25 cellular contexts compared by ENCODE assay signal in the genomic region with DNA sequence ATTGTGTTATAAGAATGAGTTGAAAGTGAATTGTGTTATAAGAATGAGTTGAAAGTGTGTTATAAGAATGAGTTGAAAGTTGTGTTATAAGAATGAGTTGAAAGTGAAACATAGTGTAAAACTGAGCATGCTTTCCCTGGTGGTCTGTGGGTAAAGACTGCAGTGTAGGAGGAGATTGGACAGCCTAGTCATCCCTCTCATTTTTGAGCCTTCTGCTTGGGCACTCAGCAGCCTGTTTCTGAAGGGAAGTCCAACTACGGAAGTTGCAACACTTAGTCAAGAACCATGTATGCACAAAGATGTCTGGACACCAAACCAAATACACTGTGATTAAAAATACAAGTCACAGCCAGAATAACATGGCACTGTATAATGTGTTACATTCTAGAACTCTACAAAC.
DNase-seq lines count a peak whose midpoint lies in the region; ATAC-seq and TF ChIP-seq lines count a peak whose summit lies in the region.
"Had no signal": no experiment of that assay in that cellular context is flagged by ENCODE, and none has a peak within 500 bp of the region (broad histone marks: within the 10 kb centered on the region; RNA-seq: fewer than 3 reads in every experiment).

No MANE protein-coding gene starts in this region.

- H4K20me1 ChIP-seq in Loucy (ENCODE audit: insufficient read depth, low read length, poor library complexity, severe bottlenecking) = no peaks in the 10 kb centered on the region

- H3K9me3 ChIP-seq in Loucy (ENCODE audit: insufficient read depth, low read depth, low read length) = no peaks in the 10 kb centered on the region
- H3K9me3 ChIP-seq: breast epithelium, heart right ventricle, lower lobe of right lung had no signal

- no peak overlapping the region for H3K9ac ChIP-seq in Loucy (ENCODE audit: low read depth, low read length, poor library complexity, severe bottlenecking)

- no peaks in the 10 kb centered on the region for H3K9me2 ChIP-seq in Loucy (replicated peaks; ENCODE audit: low read depth, low read length)

- H3K4me3 ChIP-seq in Loucy (ENCODE audit: low read length, poor library complexity, severe bottlenecking) = peak overlapping the region; percentile 16
- H3K4me3 ChIP-seq: breast epithelium, heart right ventricle, lower lobe of right lung had no signal

- peaks cover 6% of the 10 kb centered on the region for H3K4me1 ChIP-seq in Loucy (ENCODE audit: insufficient read depth, low read length, poor library complexity, severe bottlenecking)
- H3K4me1 ChIP-seq: breast epithelium, lower lobe of right lung had no signal

- no peaks in the 10 kb centered on the region for H3K79me2 ChIP-seq in Loucy (ENCODE audit: insufficient read depth, low read length)

- H3F3A ChIP-seq in Loucy (ENCODE audit: low read depth) = no peaks in the 10 kb centered on the region

- H3K36me3 ChIP-seq in Loucy (ENCODE audit: insufficient read depth, low read length) = no peaks in the 10 kb centered on the region
- H3K36me3 ChIP-seq: breast epithelium, heart right ventricle, lower lobe of right lung had no signal

- TF ChIP-seq CTCF in Loucy (conservative IDR thresholded peaks at IDR 0.05; ENCODE audit: low read length) = no peak

- H3K4me2 ChIP-seq in Loucy (ENCODE audit: low read depth, low read length, poor library complexity, severe bottlenecking) = peak overlapping the region; percentile 19

- H2AFZ ChIP-seq in Loucy (ENCODE audit: low read length) = peak overlapping the region; percentile 68; the same call in 1 of the 2 replicates

- no peaks in the 10 kb centered on the region for H3K27me3 ChIP-seq in Loucy (ENCODE audit: insufficient read depth, low read length, poor library complexity, severe bottlenecking)
- H3K27me3 ChIP-seq: breast epithelium, heart right ventricle had no signal

- DNase-seq in NOMO-1 treated with DMSO at 0.1 percent for 48 hours (lab: John Stamatoyannopoulos, UW; ENCODE audit: unreplicated experiment) = peak; percentile 15
- DNase-seq in NOMO-1 (lab: John Stamatoyannopoulos, UW; ENCODE audit: unreplicated experiment in 2 of 2) = no peak
- no peak for DNase-seq in GM03348 (ENCODE audit: low spot score)
- no peak for DNase-seq in effector CD8-positive, alpha-beta T cell (lab: John Stamatoyannopoulos, UW)
- DNase-seq: 8988T; activated CD8-positive, alpha-beta T cell treated with anti-CD3 and anti-CD28 coated beads for 36 hours; amygdala; CD4-positive, alpha-beta T cell; effector CD4-positive, alpha-beta T cell; EL; erythroblast; heart right ventricle; KG1; kidney glomerular epithelial cell; lower lobe of right lung; natural killer cell; NCI-H510A; Right ventricle myocardium superior; stimulated activated naive B cell treated with anti-CD40 and anti-IgM and Interleukin-4, amounts not matched to agents 10 μg/mL and 1 μg/mL and 100 μg/mL, for 72 hours had no signal

- ATAC-seq in HG02885 (IDR thresholded peaks at IDR 0.05; ENCODE audit: poor library complexity, unreplicated experiment) (peak; percentile 66), HG03354 (IDR thresholded peaks at IDR 0.05; ENCODE audit: poor library complexity, severe bottlenecking, unreplicated experiment) (no peak), HG03139 (IDR thresholded peaks at IDR 0.05; ENCODE audit: unreplicated experiment) (no peak)
- ATAC-seq: activated CD8-positive, alpha-beta T cell treated with anti-CD3 and anti-CD28 coated beads for 36 hours; activated T-helper 17 cell treated with anti-CD3 and anti-CD28 coated beads, Interleukin-2, amount 50 U/mL, for 72 hours; heart right ventricle; lower lobe of right lung; natural killer cell; stimulated activated naive B cell treated with anti-CD40 and anti-IgM and Interleukin-4, amounts not matched to agents 10 μg/mL and 1 μg/mL and 100 μg/mL, for 72 hours had no signal
